ENCODE assay signal across 12 cellular contexts in the genomic region with DNA sequence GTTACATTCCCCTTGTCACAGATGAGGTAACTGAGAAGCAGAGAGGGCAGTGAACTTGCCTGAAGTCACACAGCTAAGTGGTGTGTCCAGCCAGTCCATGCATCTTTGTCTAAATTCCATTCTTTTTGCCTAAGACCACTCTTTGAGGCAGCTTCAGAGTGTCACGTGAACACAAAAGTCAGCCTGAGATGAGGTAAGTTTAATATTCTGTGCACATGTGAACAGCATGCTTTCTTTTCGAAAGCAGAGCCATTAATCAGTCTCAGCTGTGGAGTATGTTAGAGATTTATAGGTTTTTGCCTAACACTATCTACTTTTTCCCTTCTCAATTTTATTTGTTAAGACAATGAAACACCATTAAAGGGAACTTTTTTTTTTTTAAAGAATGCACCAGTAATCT. TPM values are rescaled to one million over a fixed set of nuclear protein-coding genes. Genes with fewer than 3 reads are reported as not detected.
DNase-seq lines count a peak whose midpoint lies in the region; ATAC-seq and TF ChIP-seq lines count a peak whose summit lies in the region.
"Had no signal": no experiment of that assay in that cellular context is flagged by ENCODE, and none has a peak within 500 bp of the region (broad histone marks: within the 10 kb centered on the region; RNA-seq: fewer than 3 reads in every experiment).

No MANE protein-coding gene starts in this region.

- CTCF ChIA-PET in SK-N-SH (lab: Yijun Ruan, JAX): interaction anchor here (1.0 to 1.3 kb wide), 3 partner anchors 9 to 117 kb away, joined by 3 to 4 read pairs (median 4); no protein-coding TSS in a partner anchor
- CTCF ChIA-PET in Calu3 (lab: Charles Lee): no interaction called here
- CTCF ChIA-PET in activated CD8-positive, alpha-beta memory T cell treated with anti-CD3 and anti-CD28 coated beads, Interleukin-2, amount 10 ng/mL, durations not matched to agents 7 days and 5 days (lab: Charles Lee): no interaction called here

- no peak overlapping the region for H3K9ac ChIP-seq in SK-N-SH

- no TSS peak for BruUV-seq in Calu3 (replicated peaks; lab: Mats Ljungman, UMichigan)

- H3K27me3 Mint-ChIP-seq in CD14-positive monocyte (ENCODE audit: low read depth in 3 of 3) (peaks cover 18 to 22% (median 18%) of the 10 kb centered on the region in 3 donors), Calu3 (ENCODE audit: unreplicated experiment) (no peaks in the 10 kb centered on the region)
- peaks cover 15% of the 10 kb centered on the region for H3K27me3 Mint-ChIP-seq in activated CD8-positive, alpha-beta memory T cell treated with anti-CD3 and anti-CD28 coated beads, Interleukin-2, amount 10 ng/mL, durations not matched to agents 7 days and 5 days

- no peak for ATAC-seq in sciatic nerve
- no peak for ATAC-seq in activated CD8-positive, alpha-beta memory T cell treated with anti-CD3 and anti-CD28 coated beads, Interleukin-2, amount 10 ng/mL, durations not matched to agents 7 days and 5 days

- H3K4me1 Mint-ChIP-seq in CD14-positive monocyte (peaks cover 60% of the 10 kb centered on the region), Calu3 (ENCODE audit: low read depth, unreplicated experiment) (no peaks in the 10 kb centered on the region)
- peaks cover 25% of the 10 kb centered on the region for H3K4me1 Mint-ChIP-seq in activated CD8-positive, alpha-beta memory T cell treated with anti-CD3 and anti-CD28 coated beads, Interleukin-2, amount 10 ng/mL, durations not matched to agents 7 days and 5 days

- peaks cover 7 to 29% of the 10 kb centered on the region in 2 experiments for H3K36me3 ChIP-seq in SK-N-SH (replicated peaks in 1 of 2; ENCODE audit: control insufficient read depth in 1 of 2, insufficient read depth in 2 of 2, low read length in 1 of 2)

- H3K4me2 ChIP-seq in SK-N-SH: no peak overlapping the region

- H3K4me1 ChIP-seq in SK-N-SH (ENCODE audit: control insufficient read depth in 1 of 2, insufficient read depth in 2 of 2, low read depth in 1 of 2, low read length in 1 of 2): peaks cover 35 to 36% of the 10 kb centered on the region in 2 experiments

- H3K27ac ChIP-seq in SK-N-SH (ENCODE audit: low read depth in 2 of 2, low read length in 1 of 2) (peak overlapping the region; percentile 30 to 48; a peak in 3 of 4 replicates), skin epidermis (peak overlapping the region in 15 of 21 experiments; percentile 16 to 91 (median 65))

- intact Hi-C loops in CD14-positive monocyte (cut with micrococcal nuclease) (loop anchor here (1.0 to 5.0 kb wide), 2 partner anchors 49 to 50 kb away; no protein-coding TSS in a partner anchor), Calu3 (cut with micrococcal nuclease; ENCODE audit: unreplicated experiment) (no loop called here), sciatic nerve (cut with DNase I) (no loop called here)

- peaks cover 22% of the 10 kb centered on the region for H3F3A ChIP-seq in SK-N-SH (replicated peaks; ENCODE audit: insufficient read depth)

- H4K20me1 ChIP-seq in SK-N-SH (ENCODE audit: insufficient read depth): peaks cover 69% of the 10 kb centered on the region

- H3K4me3 Mint-ChIP-seq in CD14-positive monocyte (peak overlapping the region in 1 of 2 donors; percentile 51), Calu3 (ENCODE audit: low read depth, unreplicated experiment) (no peak overlapping the region)
- H3K4me3 Mint-ChIP-seq in activated CD8-positive, alpha-beta memory T cell treated with anti-CD3 and anti-CD28 coated beads, Interleukin-2, amount 10 ng/mL, durations not matched to agents 7 days and 5 days: no peak overlapping the region
- H3K4me3 Mint-ChIP-seq: activated naive CD8-positive, alpha-beta T cell treated with anti-CD3 and anti-CD28 coated beads, Interleukin-2, amount 10 ng/mL, durations not matched to agents 7 days and 5 days; CD4-positive, alpha-beta T cell had no signal

- H3K9me2 ChIP-seq in SK-N-SH: no peaks in the 10 kb centered on the region

- no peak for TF ChIP-seq EP300 in SK-N-SH (IDR thresholded peaks at IDR 0.05; ENCODE audit: borderline replicate concordance in 1 of 2, low read depth in 1 of 2, low read length in 1 of 2)

- H3K4me3 ChIP-seq in SK-N-SH (ENCODE audit: low read depth in 2 of 2, low read length in 1 of 2) (no peak overlapping the region), foreskin fibroblast (ENCODE audit: low read depth in 1 of 2, low read length in 2 of 2) (no peak overlapping the region), skin epidermis (no peak overlapping the region)

- peaks cover 31% of the 10 kb centered on the region for H3K79me2 ChIP-seq in SK-N-SH (ENCODE audit: insufficient read depth)

- no peaks in the 10 kb centered on the region for H3K27me3 ChIP-seq in SK-N-SH (ENCODE audit: insufficient read depth)

- H3K36me3 Mint-ChIP-seq in CD14-positive monocyte (peaks cover 1 to 17% of the 10 kb centered on the region in 2 donors), Calu3 (ENCODE audit: insufficient read depth, unreplicated experiment) (peaks cover 4% of the 10 kb centered on the region)
- H3K36me3 Mint-ChIP-seq in activated CD8-positive, alpha-beta memory T cell treated with anti-CD3 and anti-CD28 coated beads, Interleukin-2, amount 10 ng/mL, durations not matched to agents 7 days and 5 days: no peaks in the 10 kb centered on the region
- H3K36me3 Mint-ChIP-seq: activated naive CD8-positive, alpha-beta T cell treated with anti-CD3 and anti-CD28 coated beads, Interleukin-2, amount 10 ng/mL, durations not matched to agents 7 days and 5 days had no signal

- POLR2A ChIA-PET in SK-N-SH (lab: Yijun Ruan, JAX): no interaction called here

- no peak for DNase-seq in CD14-positive monocyte (ENCODE audit: low spot score)
- DNase-seq in SK-N-SH: no peak
- DNase-seq in foreskin fibroblast: peak; percentile 51 to 65
- DNase-seq in Calu3: no peak
- no peak for DNase-seq in sciatic nerve (ENCODE audit: low spot score)
- no peak for DNase-seq in activated CD8-positive, alpha-beta memory T cell treated with anti-CD3 and anti-CD28 coated beads, Interleukin-2, amount 10 ng/mL, durations not matched to agents 7 days and 5 days
- DNase-seq in SK-N-DZ (ENCODE audit: low spot score): no peak
- DNase-seq: activated naive CD8-positive, alpha-beta T cell treated with anti-CD3 and anti-CD28 coated beads, Interleukin-2, amount 10 ng/mL, durations not matched to agents 7 days and 5 days; CD4-positive, alpha-beta T cell; mesendoderm; NCI-H446 treated with DMSO at 0.1 percent for 48 hours had no signal

- H3K27ac Mint-ChIP-seq in CD14-positive monocyte: peak overlapping the region; percentile 95 to 99 (median 97)
- no peak overlapping the region for H3K27ac Mint-ChIP-seq in Calu3 (ENCODE audit: unreplicated experiment)
- H3K27ac Mint-ChIP-seq in activated CD8-positive, alpha-beta memory T cell treated with anti-CD3 and anti-CD28 coated beads, Interleukin-2, amount 10 ng/mL, durations not matched to agents 7 days and 5 days: no peak overlapping the region
- H3K27ac Mint-ChIP-seq: activated naive CD8-positive, alpha-beta T cell treated with anti-CD3 and anti-CD28 coated beads, Interleukin-2, amount 10 ng/mL, durations not matched to agents 7 days and 5 days; CD4-positive, alpha-beta T cell had no signal

- TF ChIP-seq CTCF in CD14-positive monocyte (IDR thresholded peaks at IDR 0.05) (no peak), SK-N-SH (IDR thresholded peaks at IDR 0.05) (no peak), foreskin fibroblast (IDR thresholded peaks at IDR 0.05; ENCODE audit: low read depth, low read length) (no peak), Calu3 (IDR thresholded peaks at IDR 0.05; ENCODE audit: unreplicated experiment) (no peak)

- H3K9me3 Mint-ChIP-seq in CD14-positive monocyte (peaks cover 0 to 6% (median 0%) of the 10 kb centered on the region in 7 donors), Calu3 (ENCODE audit: low read depth, unreplicated experiment) (no peaks in the 10 kb centered on the region)
- no peaks in the 10 kb centered on the region for H3K9me3 Mint-ChIP-seq in activated CD8-positive, alpha-beta memory T cell treated with anti-CD3 and anti-CD28 coated beads, Interleukin-2, amount 10 ng/mL, durations not matched to agents 7 days and 5 days (ENCODE audit: low read depth)
- H3K9me3 Mint-ChIP-seq: activated naive CD8-positive, alpha-beta T cell treated with anti-CD3 and anti-CD28 coated beads, Interleukin-2, amount 10 ng/mL, durations not matched to agents 7 days and 5 days; CD4-positive, alpha-beta T cell had no signal

- 76% methylated on average over 2 of the region's 2 CpGs for WGBS in SK-N-SH (ENCODE audit: low lambda C conversion rate)

- H2AFZ ChIP-seq in SK-N-SH (ENCODE audit: low read depth): no peak overlapping the region

- H3K9me3 ChIP-seq in SK-N-SH: no peaks in the 10 kb centered on the region

- TF ChIP-seq RAD21 in SK-N-SH (IDR thresholded peaks at IDR 0.05; ENCODE audit: low read length): no peak

TF ChIP-seq in SK-N-SH, 30 proteins besides CTCF, POLR2A, EP300 and RAD21:
- TF ChIP-seq TCF12 (IDR thresholded peaks at IDR 0.05) (peak; percentile 34; the same call in 1 of the 2 replicates), RFX5 (IDR thresholded peaks at IDR 0.05; ENCODE audit: low read length) (no peak)

RNA-seq across cellular contexts. Expression of a gene that starts 43.5 kb away (rescaled TPM):
- polyA plus RNA-seq in CD14-positive monocyte (under 1 TPM; 0.19 to 0.31 TPM), SK-N-SH (2012; rRNA removed) (15.0 and 15.7 TPM in 2 replicates)
- 8.5 and 12.1 TPM in 2 replicates for polyA plus RNA-seq in SK-N-SH (2012; cell fraction: cytosol; rRNA removed)
- 15.1 and 22.9 TPM in 2 replicates for polyA plus RNA-seq in SK-N-SH (2012; cell fraction: nucleus; rRNA removed)
- total RNA-seq in Calu3 (2022) (20.1 and 25.6 TPM in 2 replicates), sciatic nerve (39.5 TPM)
- total RNA-seq in activated CD8-positive, alpha-beta memory T cell treated with anti-CD3 and anti-CD28 coated beads, Interleukin-2, amount 10 ng/mL, durations not matched to agents 7 days and 5 days: under 1 TPM; 0.06 to 0.12 TPM
- polyA plus RNA-seq in SK-N-DZ (2014; cell fraction: cytosol; rRNA removed): 16.6 and 21.8 TPM in 2 replicates
- 8.4 and 12.8 TPM in 2 replicates for polyA plus RNA-seq in SK-N-DZ (2014; cell fraction: nucleus; rRNA removed)

Comparison
In these comparisons a context has a peak if more than half of its experiments do, and no peak if none do; other contexts are left out.
1. DNase-seq: peak in foreskin fibroblast (2 of 2); none in CD14-positive monocyte (single experiment), SK-N-SH (single experiment), Calu3 (single experiment), sciatic nerve (single experiment), activated CD8-positive, alpha-beta memory T cell treated with anti-CD3 and anti-CD28 coated beads, Interleukin-2, amount 10 ng/mL, durations not matched to agents 7 days and 5 days (single experiment) and SK-N-DZ (single experiment).
2. H3K27ac Mint-ChIP-seq: peak in CD14-positive monocyte (7 of 7); none in Calu3 (single experiment) and activated CD8-positive, alpha-beta memory T cell treated with anti-CD3 and anti-CD28 coated beads, Interleukin-2, amount 10 ng/mL, durations not matched to agents 7 days and 5 days (single experiment).
3. RNA of a gene that starts 43.5 kb away (total RNA-seq): 39.5 TPM in sciatic nerve (single experiment) and 20.1 to 25.6 TPM in Calu3; 0.06 to 0.12 TPM in activated CD8-positive, alpha-beta memory T cell treated with anti-CD3 and anti-CD28 coated beads, Interleukin-2, amount 10 ng/mL, durations not matched to agents 7 days and 5 days; every median in the first group is over 10 times any median in the second.
4. intact Hi-C loops: an anchor here in CD14-positive monocyte (1.0 to 5.0 kb wide); none called in Calu3 and sciatic nerve.